In genomic region chr17:38444151-38444550, GRCh38 we compare ENCODE assay signal across 8 cellular contexts. TPM values are rescaled to one million over a fixed set of nuclear protein-coding genes. Genes with fewer than 3 reads are reported as not detected.
DNase-seq lines count a peak whose midpoint lies in the region; ATAC-seq, FAIRE-seq and TF ChIP-seq lines count a peak whose summit lies in the region.

No MANE protein-coding gene starts in this region.

- H3K36me3 Mint-ChIP-seq in mesothelial cell of epicardium = no peaks in the 10 kb centered on the region

- peaks cover 23% of the 10 kb centered on the region for H3K4me1 Mint-ChIP-seq in mesothelial cell of epicardium

- no peak for ATAC-seq in GM18873 (IDR thresholded peaks at IDR 0.05; ENCODE audit: low FRiP score, unreplicated experiment)

- FAIRE-seq in H54 (lab: Jason Lieb, UNC) = no peak

- TF ChIP-seq POLR2A in H54 (IDR thresholded peaks at IDR 0.05; ENCODE audit: low read depth, low read length) = 0 out of 2 replicates have a peak, but pooled peaks have one; percentile 16

- no peak overlapping the region for H3K4me3 Mint-ChIP-seq in mesothelial cell of epicardium

- peak; percentile 86 for DNase-seq in Ammon's horn (ENCODE audit: low spot score)
- DNase-seq in H54 (ENCODE audit: insufficient read length, low spot score) = no peak
- peak; percentile 29 to 73 for DNase-seq in NCI-H446 (lab: John Stamatoyannopoulos, UW)
- peak; percentile 61 for DNase-seq in activated CD4-positive, alpha-beta T cell treated with anti-CD3 and anti-CD28 coated beads, Interleukin-2, amount 50 U/mL, for 48 hours
- peak; percentile 33 for DNase-seq in effector CD4-positive, alpha-beta T cell
- DNase-seq in mesothelial cell of epicardium (ENCODE audit: low spot score in 2 of 2, unreplicated experiment in 2 of 2) = peak; percentile 65 to 81
- peak; percentile 74 for DNase-seq in stimulated activated CD8-positive, alpha-beta memory T cell treated with anti-CD3 and anti-CD28 coated beads, Interleukin-4, amount 100 ng/mL, for 48 hours

- H3K9me3 Mint-ChIP-seq in mesothelial cell of epicardium = no peaks in the 10 kb centered on the region

- TF ChIP-seq CTCF in mesothelial cell of epicardium (IDR thresholded peaks at IDR 0.05; ENCODE audit: unreplicated experiment) = peak; percentile 83

- no peaks in the 10 kb centered on the region for H3K27me3 Mint-ChIP-seq in mesothelial cell of epicardium (ENCODE audit: low read depth)

- H3K27ac Mint-ChIP-seq in mesothelial cell of epicardium = no peak overlapping the region

RNA-seq across cellular contexts. Expression of gene ARHGAP23, which starts 15.9 kb away (rescaled TPM):
- total RNA-seq in mesothelial cell of epicardium = 86.7 to 89.1 TPM (median 87.2 TPM) in 3 replicates
